28 cellular contexts compared by ENCODE assay signal in the genomic region with DNA sequence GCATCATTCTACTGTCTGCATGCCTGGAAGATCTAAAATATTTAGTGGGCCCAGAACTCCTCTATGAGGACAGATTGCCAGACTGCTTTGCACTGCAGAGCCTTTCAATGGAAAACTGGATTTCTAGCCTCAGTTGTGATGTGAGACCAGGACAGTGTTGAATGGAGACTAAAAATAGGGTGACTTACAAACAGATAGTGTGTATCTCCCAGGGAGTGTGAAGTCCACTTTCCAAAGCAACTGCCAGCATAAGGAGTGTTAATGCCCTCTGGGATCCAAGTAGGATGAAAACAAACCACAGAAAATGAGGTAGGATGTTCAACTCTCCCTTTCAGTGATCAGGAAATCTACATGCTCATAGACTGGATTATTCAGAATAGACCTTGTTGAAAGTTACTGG.
"Had no signal": no experiment of that assay in that cellular context is flagged by ENCODE, and none has a peak within 500 bp of the region (broad histone marks: within the 10 kb centered on the region; RNA-seq: fewer than 3 reads in every experiment).

No MANE protein-coding gene starts in this region.

- H3K27me3 ChIP-seq: ascending aorta, cardiac muscle cell had no signal

- ATAC-seq: activated CD8-positive, alpha-beta T cell treated with anti-CD3 and anti-CD28 coated beads for 36 hours; activated naive CD8-positive, alpha-beta T cell treated with anti-CD3 and anti-CD28 coated beads, Interleukin-2, amount 50 U/mL, for 24 hours had no signal

- H3K27ac ChIP-seq: ascending aorta, cardiac muscle cell, VCaP had no signal

- DNase-seq: activated B cell treated with CpG ODN at 0.5 μM for 24 hours; activated CD4-positive, alpha-beta memory T cell treated with anti-CD3 and anti-CD28 coated beads for 36 hours; activated CD4-positive, alpha-beta T cell treated with anti-CD3 and anti-CD28 coated beads for 4 hours; activated CD4-positive, alpha-beta T cell treated with anti-CD3 and anti-CD28 coated beads, Interleukin-2, amount 10 ng/mL, durations not matched to agents 24 days and 14 days; activated CD4-positive, alpha-beta T cell treated with anti-CD3 and anti-CD28 coated beads, Interleukin-2, amount 50 U/mL, for 1 hour; activated CD4-positive, alpha-beta T cell treated with anti-CD3 and anti-CD28 coated beads, Interleukin-2, amount 50 U/mL, for 4 hours; activated CD4-positive, CD25-positive, alpha-beta regulatory T cell treated with anti-CD3 and anti-CD28 coated beads, Interleukin-2, amount 50 U/mL, for 72 hours; activated CD8-positive, alpha-beta memory T cell treated with anti-CD3 and anti-CD28 coated beads, Interleukin-2, amount 50 U/mL, for 4 hours; activated CD8-positive, alpha-beta T cell treated with anti-CD3 and anti-CD28 coated beads for 36 hours; activated effector memory CD4-positive, alpha-beta T cell treated with Interleukin-2 at 50 U/mL for 16 hours; activated gamma-delta T cell; activated naive CD4-positive, alpha-beta T cell treated with anti-CD3 and anti-CD28 coated beads, Interleukin-2, amount 10 ng/mL, durations not matched to agents 7 days and 5 days; activated naive CD4-positive, alpha-beta T cell treated with Interleukin-2 at 50 U/mL for 16 hours; activated naive CD8-positive, alpha-beta T cell treated with anti-CD3 and anti-CD28 coated beads, Interleukin-2, amount 10 ng/mL, durations not matched to agents 7 days and 5 days; activated naive CD8-positive, alpha-beta T cell treated with anti-CD3 and anti-CD28 coated beads, Interleukin-2, amount 50 U/mL, for 24 hours; activated T-cell treated with anti-CD3 and anti-CD28 coated beads for 4 hours; activated T-cell treated with anti-CD3 and anti-CD28 coated beads, Interleukin-2, amount 50 U/mL, for 1 hour; activated T-cell treated with anti-CD3 and anti-CD28 coated beads, Interleukin-2, amount 50 U/mL, for 48 hours; amygdala; anterior cingulate cortex; central memory CD4-positive, alpha-beta T cell; SW 1271; T-helper 1 cell; T-helper 2 cell; T-helper 9 cell had no signal

- H3K9me3 ChIP-seq: ascending aorta had no signal

- H3K4me1 ChIP-seq: ascending aorta had no signal

- H3K36me3 ChIP-seq: ascending aorta, cardiac muscle cell had no signal

- H3K4me3 ChIP-seq: ascending aorta, cardiac muscle cell had no signal
